Comparison of ENCODE assay signal across 1 cellular context in genomic region chr1:152757747-152758146, GRCh38.
TF ChIP-seq lines count a peak whose summit lies in the region.

KPRP (plus strand) TSS chr1:152758025; CDS start chr1:152759589, 1,564 bp downstream.

TF ChIP-seq in IMR-90, 13 proteins besides CTCF, POLR2A, EP300 and RAD21:
- no peak for TF ChIP-seq NFE2L2 (IDR thresholded peaks at IDR 0.05; ENCODE audit: low read depth, low read length)
- no peak for TF ChIP-seq CHD1 (IDR thresholded peaks at IDR 0.05; ENCODE audit: low read depth, low read length)
- no peak for TF ChIP-seq FOS (IDR thresholded peaks at IDR 0.05; ENCODE audit: low read depth, low read length)
- TF ChIP-seq RFX5 (IDR thresholded peaks at IDR 0.05; ENCODE audit: low read depth, low read length), result no peak
- TF ChIP-seq CEBPB (IDR thresholded peaks at IDR 0.05; ENCODE audit: low read depth, low read length), result no peak
